In the genomic region with DNA sequence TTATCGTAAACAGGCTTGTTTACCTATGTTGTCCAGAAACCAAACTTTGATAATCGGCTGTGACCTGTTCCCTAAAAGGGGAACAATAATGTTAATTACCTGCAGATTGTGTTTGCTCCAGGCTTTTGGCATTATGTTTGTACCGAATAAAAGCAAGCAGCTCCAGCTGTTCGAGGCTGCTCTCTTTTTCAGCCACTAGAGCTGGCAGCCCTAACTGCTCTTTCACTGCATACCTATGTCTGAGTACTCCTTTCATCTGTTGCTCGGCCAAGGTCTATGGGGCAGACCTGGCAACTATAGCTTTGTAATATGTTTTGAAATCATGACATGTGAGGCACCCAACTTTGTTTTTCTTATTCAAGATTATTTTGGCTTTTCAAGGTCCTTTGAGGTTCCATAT, we compare ENCODE assay signal across 1 cellular context.
TF ChIP-seq lines count a peak whose summit lies in the region.

No MANE protein-coding gene starts in this region.

TF ChIP-seq in GM23338, 12 proteins besides CTCF, POLR2A, EP300 and RAD21 (continued from another document):
- TF ChIP-seq ZNF462 (CRISPR knock-in tag; IDR thresholded peaks at IDR 0.05) (no peak), ETS1 (IDR thresholded peaks at IDR 0.05) (no peak), EZH2phosphoT487 (IDR thresholded peaks at IDR 0.05; ENCODE audit: unreplicated experiment) (no peak), ZNF114 (CRISPR knock-in tag; IDR thresholded peaks at IDR 0.05) (no peak), JUNB (IDR thresholded peaks at IDR 0.05; ENCODE audit: unreplicated experiment) (no peak), REST (IDR thresholded peaks at IDR 0.05; ENCODE audit: unreplicated experiment) (no peak), EZH2 (IDR thresholded peaks at IDR 0.05; ENCODE audit: low read depth, unreplicated experiment) (no peak), CREB1 (CRISPR knock-in tag; IDR thresholded peaks at IDR 0.05; ENCODE audit: low read depth) (no peak), POLR2AphosphoS5 (IDR thresholded peaks at IDR 0.05; ENCODE audit: low read depth) (no peak)
